ENCODE assay signal across 1 cellular context in genomic region chr11:119523801-119524200, GRCh38.
TF ChIP-seq lines count a peak whose summit lies in the region.

No MANE protein-coding gene starts in this region.

TF ChIP-seq in H1, 55 proteins besides CTCF, POLR2A, EP300 and RAD21:
- TF ChIP-seq TBP (IDR thresholded peaks at IDR 0.05; ENCODE audit: low read depth, low read length) (no peak), ZNF274 (IDR thresholded peaks at IDR 0.05; ENCODE audit: borderline replicate concordance, extremely low read depth, low read length) (no peak), FOSL1 (IDR thresholded peaks at IDR 0.05; ENCODE audit: insufficient read depth, low read depth, low read length) (no peak), ATF2 (IDR thresholded peaks at IDR 0.05; ENCODE audit: low read length) (no peak), TAF1 (IDR thresholded peaks at IDR 0.05; ENCODE audit: low read depth, low read length) (no peak), EZH2 (IDR thresholded peaks at IDR 0.05; ENCODE audit: low read depth, low read length, severe bottlenecking) (no peak), ASH2L (IDR thresholded peaks at IDR 0.05; ENCODE audit: low read length) (no peak)
